ENCODE assay signal across 8 cellular contexts in the genomic region with DNA sequence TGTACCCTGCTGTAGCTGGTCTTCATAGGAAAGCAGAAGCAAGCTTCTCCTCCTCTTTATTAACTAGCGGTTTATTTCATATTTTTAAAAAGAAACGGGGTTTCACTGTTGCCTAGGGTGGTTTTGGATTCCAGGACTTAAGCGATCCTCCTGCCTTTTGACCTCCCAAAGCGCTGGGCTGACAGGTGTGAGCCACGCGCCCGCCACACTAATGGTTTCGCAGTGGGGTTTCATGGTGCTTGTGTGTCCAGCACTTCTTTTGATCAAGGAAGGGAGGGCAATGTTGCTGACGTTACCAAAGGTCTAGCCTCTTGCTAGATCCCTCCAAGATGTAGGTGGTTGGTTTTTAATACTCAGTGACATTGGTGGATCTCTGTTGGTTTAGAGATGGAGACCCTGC. TPM values are rescaled to one million over a fixed set of nuclear protein-coding genes. Genes with fewer than 3 reads are reported as not detected.
DNase-seq lines count a peak whose midpoint lies in the region; FAIRE-seq and TF ChIP-seq lines count a peak whose summit lies in the region.

No MANE protein-coding gene starts in this region.

- FAIRE-seq in H54 (lab: Jason Lieb, UNC) = no peak

- POLR2A ChIA-PET in A673 (lab: Charles Lee; ENCODE audit: low non-redundant PET) = no interaction called here

- no peaks in the 10 kb centered on the region for H3K36me3 Mint-ChIP-seq in brain

- DNase-seq in A673 (ENCODE audit: low spot score) = no peak
- no peak for DNase-seq in HFF-Myc (ENCODE audit: extremely low read depth, low read depth)
- no peak for DNase-seq in activated CD4-positive, CD25-positive, alpha-beta regulatory T cell (lab: John Stamatoyannopoulos, UW)
- DNase-seq in UCSD-AML1 (lab: John Stamatoyannopoulos, UW; ENCODE audit: unreplicated experiment) = no peak
- DNase-seq in stimulated activated CD8-positive, alpha-beta memory T cell treated with anti-CD3 and anti-CD28 coated beads, Interleukin-4, amount 100 ng/mL, for 48 hours = no peak
- no peak for DNase-seq in H54 (ENCODE audit: insufficient read length, low spot score)

- H3K27me3 ChIP-seq in A673 (replicated peaks; ENCODE audit: insufficient read depth, low read depth, low read length, poor library complexity) = no peaks in the 10 kb centered on the region
- no peaks in the 10 kb centered on the region for H3K27me3 ChIP-seq in mononuclear cell (ENCODE audit: insufficient read depth, low read length)

- intact Hi-C loops in A673 (cut with micrococcal nuclease; ENCODE audit: unreplicated experiment) = no loop called here

- peaks cover 51% of the 10 kb centered on the region for H3K4me1 Mint-ChIP-seq in brain

- CTCF ChIA-PET in A673 (lab: Charles Lee) = no interaction called here

- peak overlapping the region; percentile 92 to 97 (median 96) for H3K27ac Mint-ChIP-seq in brain

- no peak for TF ChIP-seq POLR2A in H54 (IDR thresholded peaks at IDR 0.05; ENCODE audit: low read depth, low read length)

- H3K4me1 ChIP-seq in A673 (ENCODE audit: insufficient read depth, low read length, poor library complexity, severe bottlenecking) (peaks cover 9% of the 10 kb centered on the region), mononuclear cell (ENCODE audit: insufficient read depth, low read length) (peaks cover 54% of the 10 kb centered on the region)

- peaks cover 5% of the 10 kb centered on the region for H3K27me3 Mint-ChIP-seq in brain

- H3K4me3 ChIP-seq in A673 (ENCODE audit: low read depth, low read length, poor library complexity, severe bottlenecking) = peak overlapping the region; percentile 97
- peak overlapping the region; percentile 94 for H3K4me3 ChIP-seq in HFF-Myc (replicated peaks; ENCODE audit: low read depth, low read length)
- peak overlapping the region; percentile 80 for H3K4me3 ChIP-seq in mononuclear cell (ENCODE audit: low read length)

- H3K9me3 ChIP-seq in A673 (ENCODE audit: low read depth, low read length, poor library complexity, severe bottlenecking) = no peaks in the 10 kb centered on the region
- no peaks in the 10 kb centered on the region for H3K9me3 ChIP-seq in mononuclear cell (ENCODE audit: low read depth, low read length)

- H3K27ac ChIP-seq in A673 (ENCODE audit: low read depth, low read length, poor library complexity, severe bottlenecking) = peak overlapping the region; percentile 81

- H3K9me3 Mint-ChIP-seq in brain = peaks cover 0 to 6% (median 3%) of the 10 kb centered on the region in 5 experiments

- TF ChIP-seq CTCF in A673 (conservative IDR thresholded peaks at IDR 0.05; ENCODE audit: low read depth, low read length) = no peak
- TF ChIP-seq CTCF in HFF-Myc (IDR thresholded peaks at IDR 0.05; ENCODE audit: low read depth, low read length, missing control alignments) = no peak
- no peak for TF ChIP-seq CTCF in brain (conservative IDR thresholded peaks at IDR 0.05)

- H3K36me3 ChIP-seq in A673 (ENCODE audit: insufficient read depth, low read length, poor library complexity, severe bottlenecking) = no peaks in the 10 kb centered on the region

- BruUV-seq in A673 (replicated peaks; lab: Mats Ljungman, UMichigan) = no TSS peak

- H3K4me3 Mint-ChIP-seq in brain = peak overlapping the region; percentile 94 to 99 (median 97)

RNA-seq across cellular contexts. Expression of a gene that starts 1.4 kb away (rescaled TPM):
- total RNA-seq in A673 (2021) (85.9 and 87.0 TPM in 2 replicates), mononuclear cell (33.8 TPM)
- 70.7 TPM for polyA plus RNA-seq in brain (ENCODE audit: insufficient read depth, low read depth, low replicate concordance)

RNA-seq across cellular contexts. Expression of a gene that starts 42.2 kb away (rescaled TPM):
- total RNA-seq in A673 (2021) = 187 and 196 TPM in 2 replicates
- polyA plus RNA-seq in brain (ENCODE audit: insufficient read depth, low read depth, low replicate concordance) = 208 TPM
- 125 TPM for total RNA-seq in mononuclear cell

RNA-seq across cellular contexts. Expression of a gene that starts 55.9 kb away (rescaled TPM):
- total RNA-seq in A673 (2021) (20.3 and 27.8 TPM in 2 replicates), mononuclear cell (16.0 TPM)
- 2.7 TPM for polyA plus RNA-seq in brain (ENCODE audit: insufficient read depth, low read depth, low replicate concordance)
